ENCODE assay signal across 8 cellular contexts in the genomic region with DNA sequence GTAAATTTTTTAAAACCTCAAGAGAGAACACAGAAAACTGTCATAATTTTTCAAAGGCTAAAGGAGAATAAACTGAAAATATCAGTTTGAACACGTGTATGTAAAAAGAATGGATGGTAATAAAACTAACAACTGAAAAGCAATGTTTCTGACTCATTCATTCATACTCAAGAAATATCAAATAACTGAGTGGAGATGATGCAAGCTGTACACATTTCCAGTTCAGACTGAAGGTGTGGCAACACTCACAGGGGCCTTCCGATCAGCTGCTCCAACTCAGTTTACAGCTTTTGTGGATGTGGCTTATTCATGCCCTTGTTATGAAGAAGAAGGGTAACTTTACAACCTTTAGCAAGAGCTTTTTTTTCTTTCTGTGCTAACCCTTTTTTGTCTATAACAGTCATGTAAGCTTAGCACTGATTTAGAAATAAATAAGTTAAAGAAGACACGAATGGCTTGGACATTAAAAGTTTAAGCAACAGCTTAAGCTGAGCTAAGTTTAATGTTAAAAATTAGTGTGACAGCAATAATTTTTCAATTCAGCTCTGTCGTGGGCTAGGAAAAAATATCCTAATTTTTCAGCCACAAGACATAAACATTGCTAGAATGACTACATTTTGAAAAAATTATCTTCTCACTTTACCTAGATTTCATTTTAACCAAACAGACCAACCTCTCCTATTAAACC.
A peak's percentile ranks its signal among the peaks of the same experiment; 100 is the strongest.
DNase-seq lines count a peak whose midpoint lies in the region; ATAC-seq and TF ChIP-seq lines count a peak whose summit lies in the region.

No MANE protein-coding gene starts in this region.

- peaks cover 3% of the 10 kb centered on the region for H3K9me3 Mint-ChIP-seq in activated T-helper 17 cell treated with anti-CD3 and anti-CD28 coated beads, Interleukin-2, amount 50 U/mL, for 72 hours
- no peaks in the 10 kb centered on the region for H3K9me3 Mint-ChIP-seq in type B pancreatic cell

- peak overlapping the region; percentile 96 for H3K4me3 Mint-ChIP-seq in activated T-helper 17 cell treated with anti-CD3 and anti-CD28 coated beads, Interleukin-2, amount 50 U/mL, for 72 hours
- H3K4me3 Mint-ChIP-seq in type B pancreatic cell = peak overlapping the region; percentile 87

- peak; percentile 67 for DNase-seq in DMS53 (lab: John Stamatoyannopoulos, UW)
- DNase-seq in NCI-H69 (lab: John Stamatoyannopoulos, UW) = peak; percentile 60
- DNase-seq in kidney tubule cell (ENCODE audit: low spot score) = peak; percentile 67
- no peak for DNase-seq in type B pancreatic cell (ENCODE audit: extremely low spot score, unreplicated experiment)
- no peak for DNase-seq in NCI-H1105 treated with DMSO at 0.1 percent for 48 hours (lab: John Stamatoyannopoulos, UW)
- DNase-seq in NCI-H774 (lab: John Stamatoyannopoulos, UW) = no peak
- no peak for DNase-seq in Ammon's horn (ENCODE audit: low spot score)

- peak overlapping the region; percentile 90 for H3K27ac Mint-ChIP-seq in activated T-helper 17 cell treated with anti-CD3 and anti-CD28 coated beads, Interleukin-2, amount 50 U/mL, for 72 hours
- H3K27ac Mint-ChIP-seq in type B pancreatic cell = peak overlapping the region; percentile 84

- peaks cover 89% of the 10 kb centered on the region for H3K36me3 Mint-ChIP-seq in activated T-helper 17 cell treated with anti-CD3 and anti-CD28 coated beads, Interleukin-2, amount 50 U/mL, for 72 hours (ENCODE audit: low read depth)
- peaks cover 4% of the 10 kb centered on the region for H3K36me3 Mint-ChIP-seq in type B pancreatic cell

- H3K4me1 Mint-ChIP-seq in activated T-helper 17 cell treated with anti-CD3 and anti-CD28 coated beads, Interleukin-2, amount 50 U/mL, for 72 hours = peaks cover 13% of the 10 kb centered on the region
- H3K4me1 Mint-ChIP-seq in type B pancreatic cell (ENCODE audit: unreplicated experiment) = peaks cover 25% of the 10 kb centered on the region

- no peaks in the 10 kb centered on the region for H3K27me3 Mint-ChIP-seq in activated T-helper 17 cell treated with anti-CD3 and anti-CD28 coated beads, Interleukin-2, amount 50 U/mL, for 72 hours
- peaks cover 3% of the 10 kb centered on the region for H3K27me3 Mint-ChIP-seq in type B pancreatic cell

- TF ChIP-seq CTCF in type B pancreatic cell (conservative IDR thresholded peaks at IDR 0.05) = no peak

- peak; percentile 54 for ATAC-seq in activated T-helper 17 cell treated with anti-CD3 and anti-CD28 coated beads, Interleukin-2, amount 50 U/mL, for 72 hours (replicated peaks)

Comparison
In these comparisons a context has a peak if more than half of its experiments do, and no peak if none do; other contexts are left out.
1. DNase-seq: peak in DMS53 (single experiment), NCI-H69 (single experiment) and kidney tubule cell (single experiment); none in type B pancreatic cell (single experiment), NCI-H1105 treated with DMSO at 0.1 percent for 48 hours (single experiment), NCI-H774 (single experiment) and Ammon's horn (single experiment).